ENCODE assay signal across 8 cellular contexts in genomic region chr12:96434107-96434506, GRCh38. TPM values are rescaled to one million over a fixed set of nuclear protein-coding genes. Genes with fewer than 3 reads are reported as not detected.
DNase-seq lines count a peak whose midpoint lies in the region; ATAC-seq lines count a peak whose summit lies in the region.

No MANE protein-coding gene starts in this region.

- intact Hi-C loops in activated CD4-positive, alpha-beta T cell treated with anti-CD3 and anti-CD28 coated beads for 36 hours (cut with DNase I, micrococcal nuclease) = loop anchor here (1.0 to 2.0 kb wide), 7 partner anchors 9 to 257 kb away; partner anchors contain the start of genes CFAP54 (in 2 of the 2) and CDK17 (in 1 of the 2)

- POLR2A ChIA-PET in activated CD4-positive, alpha-beta T cell treated with anti-CD3 and anti-CD28 coated beads for 36 hours (lab: Charles Lee) = no interaction called here

- H3K9me3 Mint-ChIP-seq in activated CD4-positive, alpha-beta T cell treated with anti-CD3 and anti-CD28 coated beads for 36 hours (ENCODE audit: low read depth) = peaks cover 3% of the 10 kb centered on the region

- H3K4me3 Mint-ChIP-seq in activated CD4-positive, alpha-beta T cell treated with anti-CD3 and anti-CD28 coated beads for 36 hours = peak overlapping the region; percentile 17

- peak; percentile 76 for ATAC-seq in GM18907 (IDR thresholded peaks at IDR 0.05; ENCODE audit: unreplicated experiment)
- ATAC-seq in HG03460 (IDR thresholded peaks at IDR 0.05; ENCODE audit: unreplicated experiment) = peak; percentile 80
- peak; percentile 99 for ATAC-seq in activated CD4-positive, alpha-beta T cell treated with anti-CD3 and anti-CD28 coated beads for 36 hours
- ATAC-seq in esophagus mucosa = peak; percentile 42
- no peak for ATAC-seq in HG02588 (IDR thresholded peaks at IDR 0.05; ENCODE audit: unreplicated experiment)
- ATAC-seq in HG03045 (IDR thresholded peaks at IDR 0.05; ENCODE audit: unreplicated experiment) = no peak

- H3K27me3 Mint-ChIP-seq in activated CD4-positive, alpha-beta T cell treated with anti-CD3 and anti-CD28 coated beads for 36 hours = no peaks in the 10 kb centered on the region

- H3K36me3 Mint-ChIP-seq in activated CD4-positive, alpha-beta T cell treated with anti-CD3 and anti-CD28 coated beads for 36 hours (ENCODE audit: low read depth) = peaks cover 3% of the 10 kb centered on the region

- CTCF ChIA-PET in activated CD4-positive, alpha-beta T cell treated with anti-CD3 and anti-CD28 coated beads for 36 hours (lab: Charles Lee) = interaction anchor here (0.7 to 2.6 kb wide), 3 partner anchors 11 to 307 kb away, joined by 4 to 10 read pairs (median 6); no protein-coding TSS in a partner anchor

- peaks cover 26% of the 10 kb centered on the region for H3K4me1 Mint-ChIP-seq in activated CD4-positive, alpha-beta T cell treated with anti-CD3 and anti-CD28 coated beads for 36 hours

- DNase-seq in activated CD4-positive, alpha-beta T cell treated with anti-CD3 and anti-CD28 coated beads for 36 hours = peak; percentile 85
- DNase-seq in stimulated activated CD8-positive, alpha-beta memory T cell treated with anti-CD3 and anti-CD28 coated beads, Interleukin-7, amount 100 ng/mL, for 24 hours (ENCODE audit: low read depth) = peak; percentile 40
- DNase-seq in NCI-H1105 treated with DMSO at 0.1 percent for 48 hours (lab: John Stamatoyannopoulos, UW) = no peak

- peak overlapping the region; percentile 83 for H3K27ac Mint-ChIP-seq in activated CD4-positive, alpha-beta T cell treated with anti-CD3 and anti-CD28 coated beads for 36 hours

RNA-seq across cellular contexts. Expression of gene CDK17, which starts 33.9 kb away (rescaled TPM):
- 10 to 100 TPM; 38.0 to 39.4 TPM for total RNA-seq in activated CD4-positive, alpha-beta T cell treated with anti-CD3 and anti-CD28 coated beads for 36 hours
- total RNA-seq in esophagus mucosa = 16.7 TPM

RNA-seq across cellular contexts. Expression of gene CFAP54, which starts 55.3 kb away (rescaled TPM):
- under 1 TPM; 0.37 to 0.44 TPM for total RNA-seq in activated CD4-positive, alpha-beta T cell treated with anti-CD3 and anti-CD28 coated beads for 36 hours
- 0.28 TPM for total RNA-seq in esophagus mucosa

Comparison
In these comparisons a context has a peak if more than half of its experiments do, and no peak if none do; other contexts are left out.
1. ATAC-seq: peak in GM18907 (single experiment), HG03460 (single experiment), activated CD4-positive, alpha-beta T cell treated with anti-CD3 and anti-CD28 coated beads for 36 hours (single experiment) and esophagus mucosa (single experiment); none in HG02588 (single experiment) and HG03045 (single experiment).